Comparison of ENCODE assay signal across 10 cellular contexts in genomic region chr5:139388198-139388821, GRCh38. TPM values are rescaled to one million over a fixed set of nuclear protein-coding genes. Genes with fewer than 3 reads are reported as not detected.
A peak's percentile ranks its signal among the peaks of the same experiment; 100 is the strongest.
DNase-seq lines count a peak whose midpoint lies in the region; ATAC-seq, FAIRE-seq and TF ChIP-seq lines count a peak whose summit lies in the region.
"Had no signal": no experiment of that assay in that cellular context is flagged by ENCODE, and none has a peak within 500 bp of the region (broad histone marks: within the 10 kb centered on the region; RNA-seq: fewer than 3 reads in every experiment).

No MANE protein-coding gene starts in this region.

- H3K4me1 Mint-ChIP-seq in activated CD4-positive, alpha-beta T cell treated with anti-CD3 and anti-CD28 coated beads, Interleukin-2, amount 10 ng/mL, durations not matched to agents 24 days and 14 days: peaks cover 68% of the 10 kb centered on the region

- H3K27ac ChIP-seq in heart right ventricle: peak overlapping the region in 6 of 10 donors; percentile 10 to 89 (median 32)
- H3K27ac ChIP-seq in small intestine (ENCODE audit: low read depth in 1 of 2, low read length in 1 of 2): peak overlapping the region in 1 of 2 donors; percentile 77
- no peak overlapping the region for H3K27ac ChIP-seq in uterus
- H3K27ac ChIP-seq: WERI-Rb-1 had no signal

- no peak for TF ChIP-seq POLR2A in uterus (IDR thresholded peaks at IDR 0.05)

- H3K9me3 ChIP-seq in heart right ventricle: no peaks in the 10 kb centered on the region
- no peaks in the 10 kb centered on the region for H3K9me3 ChIP-seq in small intestine (ENCODE audit: control insufficient read depth, low read depth)
- H3K9me3 ChIP-seq in uterus: no peaks in the 10 kb centered on the region
- H3K9me3 ChIP-seq: Caco-2 had no signal

- WGBS in heart right ventricle, 2 donors: 11 to 18% methylated on average over 8 of the region's 8 CpGs
- 6 to 25% (median 23%) methylated on average over 8 of the region's 8 CpGs for WGBS in small intestine, 3 donors

- peak overlapping the region; percentile 60 for H3K27ac Mint-ChIP-seq in activated CD4-positive, alpha-beta T cell treated with anti-CD3 and anti-CD28 coated beads, Interleukin-2, amount 10 ng/mL, durations not matched to agents 24 days and 14 days

- H3K4me3 ChIP-seq in heart right ventricle (peak overlapping the region in 2 of 10 donors; percentile 1 to 8), small intestine (ENCODE audit: low read depth in 1 of 2, low read length in 2 of 2) (peak overlapping the region; percentile 14 to 43), uterus (no peak overlapping the region)

- intact Hi-C loops in activated CD4-positive, alpha-beta T cell treated with anti-CD3 and anti-CD28 coated beads, Interleukin-2, amount 10 ng/mL, durations not matched to agents 24 days and 14 days (cut with micrococcal nuclease): no loop called here
- intact Hi-C loops in heart right ventricle (cut with DNase I) (no loop called here), uterus (cut with DNase I; ENCODE audit: low total_unique reads) (no loop called here)

- H3K4me1 ChIP-seq in heart right ventricle (peaks cover 3 to 76% (median 64%) of the 10 kb centered on the region in 9 donors), small intestine (ENCODE audit: control insufficient read depth in 2 of 2, insufficient read depth in 1 of 2, low read depth in 1 of 2, low read length in 1 of 2) (peaks cover 8 to 16% of the 10 kb centered on the region in 2 donors), uterus (no peaks in the 10 kb centered on the region)

- TF ChIP-seq CTCF in heart right ventricle (IDR thresholded peaks at IDR 0.05) (no peak), uterus (IDR thresholded peaks at IDR 0.05) (no peak)

- H3K4me3 Mint-ChIP-seq in activated CD4-positive, alpha-beta T cell treated with anti-CD3 and anti-CD28 coated beads, Interleukin-2, amount 10 ng/mL, durations not matched to agents 24 days and 14 days: peak overlapping the region; percentile 77

- no peaks in the 10 kb centered on the region for H3K27me3 Mint-ChIP-seq in activated CD4-positive, alpha-beta T cell treated with anti-CD3 and anti-CD28 coated beads, Interleukin-2, amount 10 ng/mL, durations not matched to agents 24 days and 14 days

- ATAC-seq in heart right ventricle (peak in 7 of 8 donors; percentile 6 to 38 (median 20)), HG03135 (IDR thresholded peaks at IDR 0.05; ENCODE audit: unreplicated experiment) (no peak)

- H3K9me3 Mint-ChIP-seq in activated CD4-positive, alpha-beta T cell treated with anti-CD3 and anti-CD28 coated beads, Interleukin-2, amount 10 ng/mL, durations not matched to agents 24 days and 14 days: no peaks in the 10 kb centered on the region

- FAIRE-seq in small intestine (lab: Jason Lieb, UNC): no peak

- H3K36me3 ChIP-seq in heart right ventricle: peaks cover 0 to 15% (median 0%) of the 10 kb centered on the region in 9 donors
- H3K36me3 ChIP-seq in small intestine (ENCODE audit: control insufficient read depth in 2 of 2, insufficient read depth in 2 of 2, low read length in 2 of 2): no peaks in the 10 kb centered on the region
- H3K36me3 ChIP-seq in uterus: no peaks in the 10 kb centered on the region
- H3K36me3 ChIP-seq: WERI-Rb-1 had no signal

- DNase-seq in activated CD4-positive, alpha-beta T cell treated with anti-CD3 and anti-CD28 coated beads, Interleukin-2, amount 10 ng/mL, durations not matched to agents 24 days and 14 days: no peak
- DNase-seq in activated CD4-positive, alpha-beta T cell treated with anti-CD3 and anti-CD28 coated beads for 4 hours: no peak
- DNase-seq in NCI-H69 (lab: John Stamatoyannopoulos, UW) (peak; percentile 49), heart right ventricle (no peak), small intestine (peak; percentile 91), NCI-H2029 (lab: John Stamatoyannopoulos, UW) (no peak), uterus (no peak)
- DNase-seq: Caco-2, WERI-Rb-1 had no signal

- H3K27me3 ChIP-seq in heart right ventricle (peaks cover 0 to 17% (median 0%) of the 10 kb centered on the region in 7 donors), small intestine (ENCODE audit: control insufficient read depth in 2 of 2, insufficient read depth in 2 of 2, low read length in 2 of 2) (no peaks in the 10 kb centered on the region), uterus (peaks cover 0 to 3% of the 10 kb centered on the region in 2 donors)

- peaks cover 8% of the 10 kb centered on the region for H3K36me3 Mint-ChIP-seq in activated CD4-positive, alpha-beta T cell treated with anti-CD3 and anti-CD28 coated beads, Interleukin-2, amount 10 ng/mL, durations not matched to agents 24 days and 14 days (ENCODE audit: low read depth)

RNA-seq across cellular contexts. Expression of gene MZB1, which starts 1.4 kb away (rescaled TPM):
- total RNA-seq in activated CD4-positive, alpha-beta T cell treated with anti-CD3 and anti-CD28 coated beads, Interleukin-2, amount 10 ng/mL, durations not matched to agents 24 days and 14 days: 28.3 and 29.1 TPM in 2 replicates
- total RNA-seq in heart right ventricle (1 to 10 TPM in 3 of 10 donors, under 1 TPM in 7; 0.28 to 6.6 (median 0.65) TPM), uterus (1 to 10 TPM in 2 of 4 donors, not detected in 2; 1.3 to 5.6 TPM)
- polyA plus RNA-seq in heart right ventricle (1 to 10 TPM in 1 of 2 donors, under 1 TPM in 1; 0.67 to 1.5 TPM), small intestine (10 to 100 TPM in 2 of 3 donors, 1 to 10 TPM in 1; 2.7 to 58.9 (median 13.9) TPM)
- total RNA-seq: Caco-2 had no signal

RNA-seq across cellular contexts. Expression of gene SLC23A1, which starts 5.2 kb away (rescaled TPM):
- 1.8 and 2.1 TPM in 2 replicates for total RNA-seq in activated CD4-positive, alpha-beta T cell treated with anti-CD3 and anti-CD28 coated beads, Interleukin-2, amount 10 ng/mL, durations not matched to agents 24 days and 14 days
- total RNA-seq in heart right ventricle (under 1 TPM in 1 of 10 donors, not detected in 9; 0.19 TPM), uterus (1 to 10 TPM in 2 of 4 donors, under 1 TPM in 1, not detected in 1; 0.30 to 5.5 (median 1.0) TPM)
- polyA plus RNA-seq in heart right ventricle (not detected), small intestine (10 to 100 TPM in 2 of 3 donors, 1 to 10 TPM in 1; 7.1 to 13.0 (median 11.9) TPM)

RNA-seq across cellular contexts. Expression of gene PROB1, which starts 6.6 kb away (rescaled TPM):
- total RNA-seq in activated CD4-positive, alpha-beta T cell treated with anti-CD3 and anti-CD28 coated beads, Interleukin-2, amount 10 ng/mL, durations not matched to agents 24 days and 14 days: 8.4 and 9.2 TPM in 2 replicates
- total RNA-seq in heart right ventricle (10 to 100 TPM; 26.3 to 64.8 (median 37.3) TPM), uterus (1 to 10 TPM in 3 of 4 donors, not detected in 1; 1.5 to 8.3 (median 1.7) TPM)
- polyA plus RNA-seq in heart right ventricle (10 to 100 TPM; 12.2 to 28.5 TPM), small intestine (1 to 10 TPM in 1 of 3 donors, under 1 TPM in 2; 0.45 to 1.0 (median 0.54) TPM)

RNA-seq across cellular contexts. Expression of gene SPATA24, which starts 15.6 kb away (rescaled TPM):
- total RNA-seq in activated CD4-positive, alpha-beta T cell treated with anti-CD3 and anti-CD28 coated beads, Interleukin-2, amount 10 ng/mL, durations not matched to agents 24 days and 14 days: 4.2 TPM in 2 replicates
- total RNA-seq in heart right ventricle (10 to 100 TPM; 11.8 to 24.8 (median 16.5) TPM), uterus (1 to 10 TPM in 2 of 4 donors, not detected in 2; 2.4 to 3.4 TPM)
- polyA plus RNA-seq in heart right ventricle (10 to 100 TPM; 14.8 to 37.5 TPM), small intestine (10 to 100 TPM in 2 of 3 donors, 1 to 10 TPM in 1; 7.2 to 15.1 (median 14.1) TPM)

RNA-seq across cellular contexts. Expression of gene PAIP2, which starts 46.7 kb away (rescaled TPM):
- 83.3 and 93.8 TPM in 2 replicates for total RNA-seq in activated CD4-positive, alpha-beta T cell treated with anti-CD3 and anti-CD28 coated beads, Interleukin-2, amount 10 ng/mL, durations not matched to agents 24 days and 14 days
- total RNA-seq in heart right ventricle (100 to 1,000 TPM; 126 to 173 (median 139) TPM), uterus (100 to 1,000 TPM in 1 of 4 donors, 10 to 100 TPM in 3; 43.5 to 144 (median 87.7) TPM)
- polyA plus RNA-seq in heart right ventricle (100 to 1,000 TPM in 1 of 2 donors, 10 to 100 TPM in 1; 43.8 to 103 TPM), small intestine (10 to 100 TPM; 43.6 to 58.9 (median 56.5) TPM)

Comparison
In these comparisons a context has a peak if more than half of its experiments do, and no peak if none do; other contexts are left out.
1. DNase-seq: peak in NCI-H69 (single experiment) and small intestine (single experiment); none in activated CD4-positive, alpha-beta T cell treated with anti-CD3 and anti-CD28 coated beads, Interleukin-2, amount 10 ng/mL, durations not matched to agents 24 days and 14 days (single experiment), activated CD4-positive, alpha-beta T cell treated with anti-CD3 and anti-CD28 coated beads for 4 hours (0 of 2), heart right ventricle (0 of 2), NCI-H2029 (single experiment) and uterus (0 of 2).
2. H3K27ac ChIP-seq: peak in heart right ventricle (6 of 10); none in uterus (0 of 2).
3. H3K4me3 ChIP-seq: peak in small intestine (2 of 2); none in uterus (0 of 2).